Comparison of ENCODE assay signal across 1 cellular context in genomic region chr7:8130663-8131062, GRCh38.
TF ChIP-seq lines count a peak whose summit lies in the region.

No MANE protein-coding gene starts in this region.

TF ChIP-seq in endothelial cell of umbilical vein, 7 proteins besides CTCF, POLR2A, EP300 and RAD21:
- no peak for TF ChIP-seq JUN (IDR thresholded peaks at IDR 0.05; ENCODE audit: borderline replicate concordance, insufficient read depth, insufficient read length, low read depth)
- no peak for TF ChIP-seq MYC (IDR thresholded peaks at IDR 0.05; ENCODE audit: low read depth, low read length)
- no peak for TF ChIP-seq POLR2AphosphoS5 (IDR thresholded peaks at IDR 0.05; ENCODE audit: insufficient read depth, low read depth, low read length)
- TF ChIP-seq EZH2 (IDR thresholded peaks at IDR 0.05; ENCODE audit: borderline replicate concordance, low read depth, low read length, severe bottlenecking), result no peak
- no peak for TF ChIP-seq MAX (IDR thresholded peaks at IDR 0.05; ENCODE audit: insufficient read depth, insufficient read length)
- TF ChIP-seq GATA2 (IDR thresholded peaks at IDR 0.05; ENCODE audit: insufficient read depth, insufficient read length, low read depth, low read length), result no peak
- no peak for TF ChIP-seq FOS (IDR thresholded peaks at IDR 0.05; ENCODE audit: borderline replicate concordance, insufficient read depth, low read length)
